19 cellular contexts compared by ENCODE assay signal in genomic region chr21:28136687-28137086, GRCh38.
A peak's percentile ranks its signal among the peaks of the same experiment; 100 is the strongest.
DNase-seq lines count a peak whose midpoint lies in the region; ATAC-seq and TF ChIP-seq lines count a peak whose summit lies in the region.
"Had no signal": no experiment of that assay in that cellular context is flagged by ENCODE, and none has a peak within 500 bp of the region (broad histone marks: within the 10 kb centered on the region; RNA-seq: fewer than 3 reads in every experiment).

No MANE protein-coding gene starts in this region.

- H3K4me1 ChIP-seq in upper lobe of right lung (no peaks in the 10 kb centered on the region), psoas muscle (no peaks in the 10 kb centered on the region)
- H3K4me1 ChIP-seq: HAP-1 had no signal

- peaks cover 5% of the 10 kb centered on the region for H3K36me3 Mint-ChIP-seq in endothelial cell (ENCODE audit: low read depth, unreplicated experiment)
- H3K36me3 Mint-ChIP-seq: CD4-positive, alpha-beta memory T cell; T-cell had no signal

- no peak for ATAC-seq in upper lobe of right lung
- no peak for ATAC-seq in psoas muscle
- ATAC-seq: HepG2, T-cell had no signal

- H3K27ac ChIP-seq in upper lobe of right lung = no peak overlapping the region
- no peak overlapping the region for H3K27ac ChIP-seq in psoas muscle

- no peak overlapping the region for H3K4me3 Mint-ChIP-seq in endothelial cell (ENCODE audit: unreplicated experiment)
- H3K4me3 Mint-ChIP-seq: CD4-positive, alpha-beta memory T cell; T-cell had no signal

- no peak for TF ChIP-seq CTCF in fibroblast of villous mesenchyme (IDR thresholded peaks at IDR 0.05; ENCODE audit: insufficient read depth, low read depth, low read length)
- TF ChIP-seq CTCF in endothelial cell (IDR thresholded peaks at IDR 0.05; ENCODE audit: unreplicated experiment) = no peak
- TF ChIP-seq CTCF in upper lobe of right lung (IDR thresholded peaks at IDR 0.05) = no peak
- TF ChIP-seq CTCF in psoas muscle (IDR thresholded peaks at IDR 0.05) = no peak

- no peaks in the 10 kb centered on the region for H3K4me1 Mint-ChIP-seq in endothelial cell (ENCODE audit: unreplicated experiment)
- H3K4me1 Mint-ChIP-seq: CD4-positive, alpha-beta memory T cell; T-cell had no signal

- intact Hi-C loops in upper lobe of right lung (cut with DNase I) = no loop called here
- intact Hi-C loops in psoas muscle (cut with DNase I) = no loop called here

- H3K9me3 Mint-ChIP-seq in endothelial cell (ENCODE audit: unreplicated experiment) = peaks cover 5% of the 10 kb centered on the region

- 64 to 74% (median 74%) methylated on average over 2 of the region's 2 CpGs for WGBS in psoas muscle, 3 donors

- H3K36me3 ChIP-seq in upper lobe of right lung (no peaks in the 10 kb centered on the region), psoas muscle (ENCODE audit: insufficient read depth in 1 of 2, low read depth in 1 of 2) (peaks cover 0 to 4% of the 10 kb centered on the region in 2 donors)
- H3K36me3 ChIP-seq: HAP-1 had no signal

- H3K9me3 ChIP-seq in upper lobe of right lung (no peaks in the 10 kb centered on the region), psoas muscle (no peaks in the 10 kb centered on the region)

- H3K27ac Mint-ChIP-seq in endothelial cell (ENCODE audit: unreplicated experiment) = no peak overlapping the region
- H3K27ac Mint-ChIP-seq: CD4-positive, alpha-beta memory T cell; T-cell had no signal

- H3K27me3 ChIP-seq in upper lobe of right lung = no peaks in the 10 kb centered on the region
- no peaks in the 10 kb centered on the region for H3K27me3 ChIP-seq in psoas muscle (ENCODE audit: insufficient read depth in 3 of 3, low read length in 2 of 3)

- no peak overlapping the region for H3K4me3 ChIP-seq in fibroblast of villous mesenchyme (ENCODE audit: low read depth, low read length)
- no peak overlapping the region for H3K4me3 ChIP-seq in upper lobe of right lung
- no peak overlapping the region for H3K4me3 ChIP-seq in psoas muscle
- H3K4me3 ChIP-seq: HAP-1 had no signal

- peak; percentile 73 for DNase-seq in A172 (ENCODE audit: low spot score)
- peak; percentile 39 for DNase-seq in GM04503 (ENCODE audit: low read depth)
- peak; percentile 2 for DNase-seq in MV-4-11 (lab: John Stamatoyannopoulos, UW)
- DNase-seq in fibroblast of villous mesenchyme (ENCODE audit: low read depth) = peak; percentile 74
- no peak for DNase-seq in endothelial cell (ENCODE audit: low spot score)
- DNase-seq in COR-L47 (lab: John Stamatoyannopoulos, UW) = no peak
- DNase-seq in upper lobe of right lung = no peak
- no peak for DNase-seq in psoas muscle
- DNase-seq: AML-193; CD4-positive, alpha-beta memory T cell; DMS79 treated with DMSO at 0.1 percent for 48 hours; GF-D8; Kasumi-1; NCI-H1436 treated with DMSO at 0.1 percent for 48 hours; NCI-H2081; NCI-H510A treated with DMSO at 0.1 percent for 48 hours; T-cell had no signal

- H3K27me3 Mint-ChIP-seq in endothelial cell (ENCODE audit: unreplicated experiment) = no peaks in the 10 kb centered on the region
- H3K27me3 Mint-ChIP-seq: CD4-positive, alpha-beta memory T cell; T-cell had no signal

Comparison
In these comparisons a context has a peak if more than half of its experiments do, and no peak if none do; other contexts are left out.
1. DNase-seq: peak in A172 (single experiment), GM04503 (single experiment), MV-4-11 (single experiment) and fibroblast of villous mesenchyme (single experiment); none in endothelial cell (single experiment), COR-L47 (single experiment), upper lobe of right lung (single experiment) and psoas muscle (0 of 2).